Comparison of ENCODE assay signal across 1 cellular context in genomic region chr20:6613280-6613861, GRCh38.
TF ChIP-seq lines count a peak whose summit lies in the region.

No MANE protein-coding gene starts in this region.

TF ChIP-seq in H1, 55 proteins besides CTCF, POLR2A, EP300 and RAD21 (continued from another document):
- TF ChIP-seq GTF2F1 (IDR thresholded peaks at IDR 0.05; ENCODE audit: borderline replicate concordance, low read depth, low read length), result no peak
- TF ChIP-seq CHD1 (IDR thresholded peaks at IDR 0.05; ENCODE audit: low read depth, low read length), result no peak
- no peak for TF ChIP-seq TBP (IDR thresholded peaks at IDR 0.05; ENCODE audit: low read depth, low read length)
- no peak for TF ChIP-seq TCF12 (IDR thresholded peaks at IDR 0.05; ENCODE audit: low read depth, low read length)
- TF ChIP-seq CBX5 (IDR thresholded peaks at IDR 0.05; ENCODE audit: low read depth, low read length), result no peak
